1 cellular context compared by ENCODE assay signal in the genomic region with DNA sequence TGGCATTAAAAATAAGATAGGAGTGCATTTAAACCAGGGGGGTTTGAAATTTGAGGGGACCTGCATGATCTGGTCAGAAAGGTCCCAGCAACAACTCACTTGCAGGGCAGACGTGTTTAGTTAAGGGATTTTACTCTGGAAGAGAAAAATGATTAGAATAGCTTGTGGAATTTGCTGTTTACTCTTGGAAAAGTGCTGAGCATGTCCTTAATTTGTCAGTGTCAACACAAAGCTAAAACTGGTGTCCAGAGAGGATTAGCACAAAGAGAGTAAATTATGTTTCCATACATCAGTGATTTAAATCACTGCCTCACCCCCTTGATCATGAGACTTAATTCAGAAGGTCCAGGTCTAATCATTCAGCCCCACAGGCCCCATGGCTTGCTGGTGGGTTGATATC.
TF ChIP-seq lines count a peak whose summit lies in the region.

No MANE protein-coding gene starts in this region.

TF ChIP-seq in HepG2, 621 proteins besides CTCF, POLR2A, EP300 and RAD21 (continued from another document):
- TF ChIP-seq KIAA2018 (CRISPR knock-in tag; IDR thresholded peaks at IDR 0.05; ENCODE audit: borderline replicate concordance) (no peak), ZNF225 (CRISPR knock-in tag; IDR thresholded peaks at IDR 0.05) (no peak), TIGD3 (CRISPR knock-in tag; IDR thresholded peaks at IDR 0.05; ENCODE audit: borderline replicate concordance) (no peak), ZFP82 (CRISPR knock-in tag; IDR thresholded peaks at IDR 0.05; ENCODE audit: borderline replicate concordance) (no peak), MAFF (IDR thresholded peaks at IDR 0.05; ENCODE audit: low read depth, low read length) (peak; percentile 69), MAFK (conservative IDR thresholded peaks at IDR 0.05 in 1 of 2, IDR thresholded peaks at IDR 0.05 in 1 of 2; ENCODE audit: low read length in 2 of 2) (peak; percentile 50 to 70; a peak in 3 of 4 replicates)
- TF ChIP-seq, protein P1, sequence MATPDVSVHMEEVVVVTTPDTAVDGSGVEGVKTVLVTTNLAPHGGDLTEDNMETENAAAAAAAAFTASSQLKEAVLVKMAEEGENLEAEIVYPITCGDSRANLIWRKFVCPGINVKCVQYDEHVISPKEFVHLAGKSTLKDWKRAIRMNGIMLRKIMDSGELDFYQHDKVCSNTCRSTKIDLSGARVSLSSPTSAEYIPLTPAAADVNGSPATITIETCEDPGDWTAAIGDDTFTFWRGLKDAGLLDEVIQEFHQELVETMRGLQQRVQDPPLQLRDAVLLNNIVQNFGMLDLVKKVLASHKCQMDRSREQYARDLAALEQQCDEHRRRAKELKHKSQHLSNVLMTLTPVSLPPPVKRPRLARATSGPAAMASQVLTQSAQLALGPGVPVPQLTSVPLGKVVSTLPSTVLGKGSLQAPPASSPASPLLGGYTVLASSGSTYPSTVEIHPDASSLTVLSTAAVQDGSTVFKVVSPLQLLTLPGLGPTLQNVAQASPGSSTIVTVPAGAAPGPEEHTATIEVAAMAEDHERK (CRISPR knock-in tag; IDR thresholded peaks at IDR 0.05; ENCODE audit: low read depth): no peak
